ENCODE assay signal across 27 cellular contexts in genomic region chr2:71008342-71008741, GRCh38. TPM values are rescaled to one million over a fixed set of nuclear protein-coding genes. Genes with fewer than 3 reads are reported as not detected.
"Had no signal": no experiment of that assay in that cellular context is flagged by ENCODE, and none has a peak within 500 bp of the region (broad histone marks: within the 10 kb centered on the region; RNA-seq: fewer than 3 reads in every experiment).

No MANE protein-coding gene starts in this region.

- H3K4me3 ChIP-seq: coronary artery, esophagus squamous epithelium, gastroesophageal sphincter, lung, ovary, sigmoid colon, smooth muscle cell, thoracic aorta, upper lobe of left lung had no signal

- H3K27me3 ChIP-seq: ovary, upper lobe of left lung had no signal

- H3K4me3 Mint-ChIP-seq: activated CD4-positive, alpha-beta memory T cell treated with anti-CD3 and anti-CD28 coated beads for 36 hours; activated naive CD4-positive, alpha-beta T cell treated with anti-CD3 and anti-CD28 coated beads, Interleukin-2, amount 10 ng/mL, durations not matched to agents 7 days and 5 days; activated T-cell treated with anti-CD3 and anti-CD28 coated beads, Interleukin-2, amount 50 U/mL, for 72 hours; endodermal cell; naive thymus-derived CD4-positive, alpha-beta T cell; stimulated activated naive B cell treated with anti-CD40 and anti-IgM and Interleukin-4, amounts not matched to agents 10 μg/mL and 1 μg/mL and 100 μg/mL, for 72 hours; T-helper 17 cell had no signal

- H3K4me1 ChIP-seq: esophagus squamous epithelium, gastroesophageal sphincter, sigmoid colon, upper lobe of left lung had no signal

- H3K4me1 Mint-ChIP-seq: activated naive CD4-positive, alpha-beta T cell treated with anti-CD3 and anti-CD28 coated beads, Interleukin-2, amount 10 ng/mL, durations not matched to agents 7 days and 5 days; stimulated activated naive B cell treated with anti-CD40 and anti-IgM and Interleukin-4, amounts not matched to agents 10 μg/mL and 1 μg/mL and 100 μg/mL, for 72 hours had no signal

- H3K27ac ChIP-seq: coronary artery, esophagus squamous epithelium, gastroesophageal sphincter, neutrophil, ovary, sigmoid colon, thoracic aorta, upper lobe of left lung had no signal

- DNase-seq: activated CD4-positive, alpha-beta memory T cell treated with anti-CD3 and anti-CD28 coated beads for 36 hours; activated CD4-positive, alpha-beta T cell treated with anti-CD3 and anti-CD28 coated beads for 48 hours; activated effector memory CD4-positive, alpha-beta T cell treated with anti-CD3 and anti-CD28 coated beads, Interleukin-2, amount 50 U/mL, for 16 hours; activated naive CD4-positive, alpha-beta T cell treated with anti-CD3 and anti-CD28 coated beads, Interleukin-2, amount 10 ng/mL, durations not matched to agents 7 days and 5 days; activated T-cell treated with anti-CD3 and anti-CD28 coated beads, Interleukin-2, amount 50 U/mL, for 72 hours; amygdala; cerebellar nuclear complex; endodermal cell; esophagus squamous epithelium; naive thymus-derived CD4-positive, alpha-beta T cell; ovary; sigmoid colon; stimulated activated CD4-positive, alpha-beta T cell treated with anti-CD3 and anti-CD28 coated beads, Interleukin-2, amount 100 ng/mL, for 48 hours; stimulated activated CD8-positive, alpha-beta memory T cell treated with anti-CD3 and anti-CD28 coated beads, Interleukin-4, amount 100 ng/mL, for 48 hours; stimulated activated naive B cell treated with anti-CD40 and anti-IgM and Interleukin-4, amounts not matched to agents 10 μg/mL and 1 μg/mL and 100 μg/mL, for 72 hours; SW 1271; T-helper 17 cell; upper lobe of left lung had no signal

- H3K9me3 ChIP-seq: esophagus squamous epithelium, gastroesophageal sphincter, neutrophil, ovary, sigmoid colon, thoracic aorta, upper lobe of left lung had no signal

- H3K27ac Mint-ChIP-seq: activated CD4-positive, alpha-beta memory T cell treated with anti-CD3 and anti-CD28 coated beads for 36 hours; activated naive CD4-positive, alpha-beta T cell treated with anti-CD3 and anti-CD28 coated beads, Interleukin-2, amount 10 ng/mL, durations not matched to agents 7 days and 5 days; activated T-cell treated with anti-CD3 and anti-CD28 coated beads, Interleukin-2, amount 50 U/mL, for 72 hours; endodermal cell; naive thymus-derived CD4-positive, alpha-beta T cell; stimulated activated naive B cell treated with anti-CD40 and anti-IgM and Interleukin-4, amounts not matched to agents 10 μg/mL and 1 μg/mL and 100 μg/mL, for 72 hours; T-helper 17 cell had no signal

- H3K36me3 Mint-ChIP-seq: activated CD4-positive, alpha-beta memory T cell treated with anti-CD3 and anti-CD28 coated beads for 36 hours; activated naive CD4-positive, alpha-beta T cell treated with anti-CD3 and anti-CD28 coated beads, Interleukin-2, amount 10 ng/mL, durations not matched to agents 7 days and 5 days; stimulated activated naive B cell treated with anti-CD40 and anti-IgM and Interleukin-4, amounts not matched to agents 10 μg/mL and 1 μg/mL and 100 μg/mL, for 72 hours had no signal

- H3K36me3 ChIP-seq: esophagus squamous epithelium, gastroesophageal sphincter, neutrophil, ovary, sigmoid colon, thoracic aorta, upper lobe of left lung had no signal

- H3K9me3 Mint-ChIP-seq: activated CD4-positive, alpha-beta memory T cell treated with anti-CD3 and anti-CD28 coated beads for 36 hours; activated naive CD4-positive, alpha-beta T cell treated with anti-CD3 and anti-CD28 coated beads, Interleukin-2, amount 10 ng/mL, durations not matched to agents 7 days and 5 days; activated T-cell treated with anti-CD3 and anti-CD28 coated beads, Interleukin-2, amount 50 U/mL, for 72 hours; endodermal cell; naive thymus-derived CD4-positive, alpha-beta T cell had no signal

- ATAC-seq: activated T-cell treated with anti-CD3 and anti-CD28 coated beads, Interleukin-2, amount 50 U/mL, for 72 hours; gastroesophageal sphincter; left lobe of liver; naive thymus-derived CD4-positive, alpha-beta T cell; stimulated activated naive B cell treated with anti-CD40 and anti-IgM and Interleukin-4, amounts not matched to agents 10 μg/mL and 1 μg/mL and 100 μg/mL, for 72 hours; T-helper 17 cell had no signal

RNA-seq across cellular contexts. Expression of gene ANKRD53, which starts 29.9 kb away (rescaled TPM):
- total RNA-seq: activated CD4-positive, alpha-beta memory T cell treated with anti-CD3 and anti-CD28 coated beads for 36 hours; bronchial epithelial cell had no signal
- polyA plus RNA-seq: keratinocyte; naive thymus-derived CD4-positive, alpha-beta T cell had no signal
